ENCODE assay signal across 1 cellular context in the genomic region with DNA sequence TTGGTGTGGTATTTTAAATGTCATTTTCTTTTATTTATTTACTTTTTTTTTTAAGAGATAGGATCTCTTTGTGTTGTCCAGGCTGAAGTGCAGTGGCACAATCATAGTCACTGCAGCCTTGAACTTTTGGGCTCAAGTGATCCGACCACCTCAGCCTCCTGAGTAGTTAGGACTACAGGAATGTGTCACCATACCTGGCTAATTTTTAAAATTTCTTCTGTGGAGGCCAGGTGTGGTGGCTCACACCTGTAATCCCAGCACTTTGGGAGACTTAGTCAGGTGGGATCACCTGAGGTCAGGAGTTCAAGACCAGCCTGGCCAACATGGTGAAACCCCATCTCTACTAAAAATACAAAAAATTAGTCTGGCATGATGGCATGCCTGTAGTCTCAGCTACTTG.
A peak's percentile ranks its signal among the peaks of the same experiment; 100 is the strongest.
TF ChIP-seq lines count a peak whose summit lies in the region.

No MANE protein-coding gene starts in this region.

TF ChIP-seq in HepG2, 621 proteins besides CTCF, POLR2A, EP300 and RAD21:
- TF ChIP-seq ZNF337 (CRISPR knock-in tag; IDR thresholded peaks at IDR 0.05; ENCODE audit: borderline replicate concordance, low read depth) (no peak), CBX1 (IDR thresholded peaks at IDR 0.05; ENCODE audit: low read depth) (no peak), FIP1L1 (IDR thresholded peaks at IDR 0.05; ENCODE audit: borderline replicate concordance, insufficient read depth, low read depth, low read length) (no peak), PTBP1 (IDR thresholded peaks at IDR 0.05; ENCODE audit: low read depth, low read length, poor library complexity, severe bottlenecking) (no peak), ZNF670 (CRISPR knock-in tag; IDR thresholded peaks at IDR 0.05; ENCODE audit: borderline replicate concordance) (no peak), ZNF775 (CRISPR knock-in tag; IDR thresholded peaks at IDR 0.05; ENCODE audit: borderline replicate concordance) (no peak), HDAC1 (CRISPR knock-in tag; IDR thresholded peaks at IDR 0.05) (no peak), ZSCAN29 (CRISPR knock-in tag; conservative IDR thresholded peaks at IDR 0.05) (no peak), YEATS4 (CRISPR knock-in tag; IDR thresholded peaks at IDR 0.05; ENCODE audit: borderline replicate concordance) (no peak), ZBTB46 (CRISPR knock-in tag; IDR thresholded peaks at IDR 0.05; ENCODE audit: borderline replicate concordance) (no peak), ZEB1 (IDR thresholded peaks at IDR 0.05; ENCODE audit: insufficient replicate concordance, low read depth) (peak; percentile 55), HIVEP1 (CRISPR knock-in tag; IDR thresholded peaks at IDR 0.05) (no peak), ZNF7 (CRISPR knock-in tag; IDR thresholded peaks at IDR 0.05) (no peak), TCF7 (IDR thresholded peaks at IDR 0.05; ENCODE audit: low read depth) (no peak), ELF4 (CRISPR knock-in tag; IDR thresholded peaks at IDR 0.05; ENCODE audit: borderline replicate concordance) (no peak), MYNN (CRISPR knock-in tag; IDR thresholded peaks at IDR 0.05; ENCODE audit: low read depth) (no peak), HHEX (CRISPR knock-in tag; IDR thresholded peaks at IDR 0.05) (no peak), RARG (CRISPR knock-in tag; IDR thresholded peaks at IDR 0.05; ENCODE audit: low read depth) (no peak), CBFB (CRISPR knock-in tag; IDR thresholded peaks at IDR 0.05) (no peak), DDIT3 (CRISPR knock-in tag; IDR thresholded peaks at IDR 0.05) (no peak), TEAD3 (CRISPR knock-in tag; optimal IDR thresholded peaks at IDR 0.05; ENCODE audit: borderline replicate concordance) (peak; percentile 16), HNF4A (CRISPR knock-in tag; IDR thresholded peaks at IDR 0.05) (peak; percentile 34; the same call in 1 of the 2 replicates), NPAS2 (CRISPR knock-in tag; IDR thresholded peaks at IDR 0.05; ENCODE audit: borderline replicate concordance) (no peak), ZNF460 (CRISPR knock-in tag; IDR thresholded peaks at IDR 0.05; ENCODE audit: borderline replicate concordance) (peak; percentile 54; the same call in 1 of the 2 replicates), ZNF782 (CRISPR knock-in tag; IDR thresholded peaks at IDR 0.05; ENCODE audit: borderline replicate concordance) (no peak), ZNF282 (IDR thresholded peaks at IDR 0.05; ENCODE audit: partially characterized antibody) (no peak), MAFG (CRISPR knock-in tag; IDR thresholded peaks at IDR 0.05) (no peak), NFAT5 (CRISPR knock-in tag; IDR thresholded peaks at IDR 0.05) (no peak), ZNF878 (CRISPR knock-in tag; IDR thresholded peaks at IDR 0.05) (no peak), SOX13 (IDR thresholded peaks at IDR 0.05) (no peak), SOX13 (CRISPR knock-in tag; conservative IDR thresholded peaks at IDR 0.05 in 1 of 2, IDR thresholded peaks at IDR 0.05 in 1 of 2) (peak in 1 of 2 experiments; percentile 19; a peak in 1 of 4 replicates), DMAP1 (CRISPR knock-in tag; IDR thresholded peaks at IDR 0.05) (no peak), GTF2F1 (IDR thresholded peaks at IDR 0.05; ENCODE audit: low read length) (no peak), CREBL2 (CRISPR knock-in tag; IDR thresholded peaks at IDR 0.05; ENCODE audit: borderline replicate concordance) (no peak), CEBPG (CRISPR knock-in tag; IDR thresholded peaks at IDR 0.05) (no peak), TMF1 (CRISPR knock-in tag; IDR thresholded peaks at IDR 0.05; ENCODE audit: low read depth) (no peak), ZMYM3 (CRISPR knock-in tag; IDR thresholded peaks at IDR 0.05) (no peak), ZKSCAN8 (CRISPR knock-in tag; IDR thresholded peaks at IDR 0.05; ENCODE audit: borderline replicate concordance) (no peak), ZNF784 (CRISPR knock-in tag; IDR thresholded peaks at IDR 0.05; ENCODE audit: borderline replicate concordance) (no peak), TGIF2 (CRISPR knock-in tag; IDR thresholded peaks at IDR 0.05) (no peak), RFX5 (IDR thresholded peaks at IDR 0.05; ENCODE audit: low read depth, low read length) (no peak), ZNF510 (CRISPR knock-in tag; IDR thresholded peaks at IDR 0.05; ENCODE audit: low read depth) (no peak), ZNF639 (CRISPR knock-in tag; conservative IDR thresholded peaks at IDR 0.05) (no peak), MTF1 (CRISPR knock-in tag; IDR thresholded peaks at IDR 0.05) (no peak), RARA (CRISPR knock-in tag; IDR thresholded peaks at IDR 0.05) (peak; percentile 22; the same call in 1 of the 2 replicates)
- TF ChIP-seq, protein P1, sequence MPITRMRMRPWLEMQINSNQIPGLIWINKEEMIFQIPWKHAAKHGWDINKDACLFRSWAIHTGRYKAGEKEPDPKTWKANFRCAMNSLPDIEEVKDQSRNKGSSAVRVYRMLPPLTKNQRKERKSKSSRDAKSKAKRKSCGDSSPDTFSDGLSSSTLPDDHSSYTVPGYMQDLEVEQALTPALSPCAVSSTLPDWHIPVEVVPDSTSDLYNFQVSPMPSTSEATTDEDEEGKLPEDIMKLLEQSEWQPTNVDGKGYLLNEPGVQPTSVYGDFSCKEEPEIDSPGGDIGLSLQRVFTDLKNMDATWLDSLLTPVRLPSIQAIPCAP (CRISPR knock-in tag; IDR thresholded peaks at IDR 0.05; ENCODE audit: low read depth) = no peak
- TF ChIP-seq, protein P2, sequence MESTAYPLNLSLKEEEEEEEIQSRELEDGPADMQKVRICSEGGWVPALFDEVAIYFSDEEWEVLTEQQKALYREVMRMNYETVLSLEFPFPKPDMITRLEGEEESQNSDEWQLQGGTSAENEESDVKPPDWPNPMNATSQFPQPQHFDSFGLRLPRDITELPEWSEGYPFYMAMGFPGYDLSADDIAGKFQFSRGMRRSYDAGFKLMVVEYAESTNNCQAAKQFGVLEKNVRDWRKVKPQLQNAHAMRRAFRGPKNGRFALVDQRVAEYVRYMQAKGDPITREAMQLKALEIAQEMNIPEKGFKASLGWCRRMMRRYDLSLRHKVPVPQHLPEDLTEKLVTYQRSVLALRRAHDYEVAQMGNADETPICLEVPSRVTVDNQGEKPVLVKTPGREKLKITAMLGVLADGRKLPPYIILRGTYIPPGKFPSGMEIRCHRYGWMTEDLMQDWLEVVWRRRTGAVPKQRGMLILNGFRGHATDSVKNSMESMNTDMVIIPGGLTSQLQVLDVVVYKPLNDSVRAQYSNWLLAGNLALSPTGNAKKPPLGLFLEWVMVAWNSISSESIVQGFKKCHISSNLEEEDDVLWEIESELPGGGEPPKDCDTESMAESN (CRISPR knock-in tag; conservative IDR thresholded peaks at IDR 0.05) = no peak
- TF ChIP-seq, protein P3, sequence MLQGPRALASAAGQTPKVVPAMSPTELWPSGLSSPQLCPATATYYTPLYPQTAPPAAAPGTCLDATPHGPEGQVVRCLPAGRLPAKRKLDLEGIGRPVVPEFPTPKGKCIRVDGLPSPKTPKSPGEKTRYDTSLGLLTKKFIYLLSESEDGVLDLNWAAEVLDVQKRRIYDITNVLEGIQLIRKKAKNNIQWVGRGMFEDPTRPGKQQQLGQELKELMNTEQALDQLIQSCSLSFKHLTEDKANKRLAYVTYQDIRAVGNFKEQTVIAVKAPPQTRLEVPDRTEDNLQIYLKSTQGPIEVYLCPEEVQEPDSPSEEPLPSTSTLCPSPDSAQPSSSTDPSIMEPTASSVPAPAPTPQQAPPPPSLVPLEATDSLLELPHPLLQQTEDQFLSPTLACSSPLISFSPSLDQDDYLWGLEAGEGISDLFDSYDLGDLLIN (CRISPR knock-in tag; IDR thresholded peaks at IDR 0.05; ENCODE audit: borderline replicate concordance) = no peak
- TF ChIP-seq, protein P4, sequence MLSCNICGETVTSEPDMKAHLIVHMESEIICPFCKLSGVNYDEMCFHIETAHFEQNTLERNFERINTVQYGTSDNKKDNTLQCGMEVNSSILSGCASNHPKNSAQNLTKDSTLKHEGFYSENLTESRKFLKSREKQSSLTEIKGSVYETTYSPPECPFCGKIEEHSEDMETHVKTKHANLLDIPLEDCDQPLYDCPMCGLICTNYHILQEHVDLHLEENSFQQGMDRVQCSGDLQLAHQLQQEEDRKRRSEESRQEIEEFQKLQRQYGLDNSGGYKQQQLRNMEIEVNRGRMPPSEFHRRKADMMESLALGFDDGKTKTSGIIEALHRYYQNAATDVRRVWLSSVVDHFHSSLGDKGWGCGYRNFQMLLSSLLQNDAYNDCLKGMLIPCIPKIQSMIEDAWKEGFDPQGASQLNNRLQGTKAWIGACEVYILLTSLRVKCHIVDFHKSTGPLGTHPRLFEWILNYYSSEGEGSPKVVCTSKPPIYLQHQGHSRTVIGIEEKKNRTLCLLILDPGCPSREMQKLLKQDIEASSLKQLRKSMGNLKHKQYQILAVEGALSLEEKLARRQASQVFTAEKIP (CRISPR knock-in tag; IDR thresholded peaks at IDR 0.05; ENCODE audit: borderline replicate concordance) = no peak
TF ChIP-seq in HepG2: peak in this region for 6.
